Comparison of ENCODE assay signal across 20 cellular contexts in the genomic region with DNA sequence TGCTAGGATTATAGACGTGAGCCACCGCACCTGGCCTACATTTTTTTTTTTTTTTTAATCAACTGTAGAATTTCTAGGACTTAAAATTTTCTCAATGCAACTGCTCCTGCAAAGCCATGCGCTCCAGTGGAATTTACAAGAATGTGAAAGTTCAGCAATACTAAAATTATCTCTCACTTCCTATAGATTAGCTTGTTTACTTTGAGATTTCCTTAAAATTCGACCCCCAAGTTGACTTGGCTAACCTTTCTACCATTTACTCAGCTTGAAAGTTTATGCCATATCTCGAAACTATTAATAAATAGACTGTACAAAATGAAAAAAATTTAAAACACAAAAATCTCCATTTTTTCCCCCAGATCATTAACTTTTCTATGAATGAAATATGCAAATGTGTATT.
"Had no signal": no experiment of that assay in that cellular context is flagged by ENCODE, and none has a peak within 500 bp of the region (broad histone marks: within the 10 kb centered on the region; RNA-seq: fewer than 3 reads in every experiment).

No MANE protein-coding gene starts in this region.

- FAIRE-seq: frontal cortex, keratinocyte, TTC549 had no signal

- H3K36me3 ChIP-seq: esophagus muscularis mucosa, heart left ventricle, neutrophil, spleen had no signal

- H3K27ac Mint-ChIP-seq: activated B cell treated with CpG ODN at 0.5 μM for 24 hours; activated CD4-positive, alpha-beta T cell treated with anti-CD3 and anti-CD28 coated beads, Interleukin-2, amount 10 ng/mL, durations not matched to agents 24 days and 14 days; activated naive CD4-positive, alpha-beta T cell treated with anti-CD3 and anti-CD28 coated beads, Interleukin-2, amount 10 ng/mL, durations not matched to agents 7 days and 5 days; activated T-helper 2 cell treated with anti-CD3 and anti-CD28 coated beads, Interferon-gamma antibody, Interleukin-2, Interleukin-4, amounts not matched to agents 10 μg/mL and 5 μg/mL and 100 μg/mL, durations not matched to agents 14 hours and 24 hours and 36 hours; endodermal cell; naive B cell; stimulated activated naive B cell treated with anti-CD40 and anti-IgM and Interleukin-4, amounts not matched to agents 10 μg/mL and 1 μg/mL and 100 μg/mL, for 72 hours had no signal

- H3K4me3 Mint-ChIP-seq: activated B cell treated with CpG ODN at 0.5 μM for 24 hours; activated CD4-positive, alpha-beta T cell treated with anti-CD3 and anti-CD28 coated beads, Interleukin-2, amount 10 ng/mL, durations not matched to agents 24 days and 14 days; activated naive CD4-positive, alpha-beta T cell treated with anti-CD3 and anti-CD28 coated beads, Interleukin-2, amount 10 ng/mL, durations not matched to agents 7 days and 5 days; endodermal cell; stimulated activated naive B cell treated with anti-CD40 and anti-IgM and Interleukin-4, amounts not matched to agents 10 μg/mL and 1 μg/mL and 100 μg/mL, for 72 hours had no signal

- DNase-seq: activated B cell treated with CpG ODN at 0.5 μM for 24 hours; activated CD4-positive, alpha-beta T cell treated with anti-CD3 and anti-CD28 coated beads, Interleukin-2, amount 10 ng/mL, durations not matched to agents 24 days and 14 days; activated CD8-positive, alpha-beta memory T cell treated with anti-CD3 and anti-CD28 coated beads for 24 hours; activated naive CD4-positive, alpha-beta T cell treated with anti-CD3 and anti-CD28 coated beads, Interleukin-2, amount 10 ng/mL, durations not matched to agents 7 days and 5 days; cerebellar nuclear complex; endodermal cell; heart left ventricle; left ventricle myocardium superior; naive B cell; right cardiac atrium; spleen; stimulated activated CD4-positive, alpha-beta T cell treated with anti-CD3 and anti-CD28 coated beads, Interleukin-1b, Interleukin-23, amount 100 ng/mL, for 48 hours; stimulated activated naive B cell treated with anti-CD40 and anti-IgM and Interleukin-4, amounts not matched to agents 10 μg/mL and 1 μg/mL and 100 μg/mL, for 72 hours; T-helper 2 cell had no signal

- H3K4me3 ChIP-seq: esophagus muscularis mucosa had no signal

- H3K27ac ChIP-seq: neutrophil had no signal

- H3K36me3 Mint-ChIP-seq: activated naive CD4-positive, alpha-beta T cell treated with anti-CD3 and anti-CD28 coated beads, Interleukin-2, amount 10 ng/mL, durations not matched to agents 7 days and 5 days had no signal

- ATAC-seq: heart left ventricle; left ventricle myocardium superior; right cardiac atrium; stimulated activated naive B cell treated with anti-CD40 and anti-IgM and Interleukin-4, amounts not matched to agents 10 μg/mL and 1 μg/mL and 100 μg/mL, for 72 hours had no signal

- H3K9me3 ChIP-seq: esophagus muscularis mucosa, heart left ventricle, neutrophil, spleen had no signal

- H3K9me3 Mint-ChIP-seq: activated B cell treated with CpG ODN at 0.5 μM for 24 hours; activated CD4-positive, alpha-beta T cell treated with anti-CD3 and anti-CD28 coated beads, Interleukin-2, amount 10 ng/mL, durations not matched to agents 24 days and 14 days; activated naive CD4-positive, alpha-beta T cell treated with anti-CD3 and anti-CD28 coated beads, Interleukin-2, amount 10 ng/mL, durations not matched to agents 7 days and 5 days; activated T-helper 2 cell treated with anti-CD3 and anti-CD28 coated beads, Interferon-gamma antibody, Interleukin-2, Interleukin-4, amounts not matched to agents 10 μg/mL and 5 μg/mL and 100 μg/mL, durations not matched to agents 14 hours and 24 hours and 36 hours; endodermal cell; naive B cell; stimulated activated naive B cell treated with anti-CD40 and anti-IgM and Interleukin-4, amounts not matched to agents 10 μg/mL and 1 μg/mL and 100 μg/mL, for 72 hours had no signal
